ENCODE assay signal across 16 cellular contexts in genomic region chr2:171762879-171763573, GRCh38.
DNase-seq lines count a peak whose midpoint lies in the region; ATAC-seq, FAIRE-seq and TF ChIP-seq lines count a peak whose summit lies in the region.
"Had no signal": no experiment of that assay in that cellular context is flagged by ENCODE, and none has a peak within 500 bp of the region (broad histone marks: within the 10 kb centered on the region; RNA-seq: fewer than 3 reads in every experiment).

No MANE protein-coding gene starts in this region.

- FAIRE-seq in pancreas (lab: Jason Lieb, UNC) = no peak

- TF ChIP-seq CTCF in GM10266 (IDR thresholded peaks at IDR 0.05; ENCODE audit: control insufficient read depth, insufficient read depth, low read depth, missing control alignments) (no peak), pancreas (IDR thresholded peaks at IDR 0.05) (no peak), tibial artery (IDR thresholded peaks at IDR 0.05) (no peak)

- no peak for ATAC-seq in pancreas
- ATAC-seq: activated CD8-positive, alpha-beta T cell treated with anti-CD3 and anti-CD28 coated beads, Interleukin-2, amount 10 ng/mL, durations not matched to agents 7 days and 5 days; stimulated activated memory B cell treated with anti-CD40 and anti-IgM and Interleukin-4, amounts not matched to agents 10 μg/mL and 1 μg/mL and 100 μg/mL, for 72 hours had no signal

- intact Hi-C loops in pancreas (cut with DNase I) (no loop called here), tibial artery (cut with DNase I; ENCODE audit: low total_unique reads) (no loop called here)

- peaks cover 0 to 7% (median 0%) of the 10 kb centered on the region in 3 donors for H3K36me3 ChIP-seq in pancreas
- peaks cover 17 to 52% (median 44%) of the 10 kb centered on the region in 3 donors for H3K36me3 ChIP-seq in tibial artery

- H3K4me3 ChIP-seq in pancreas (no peak overlapping the region), tibial artery (no peak overlapping the region)
- H3K4me3 ChIP-seq: dorsolateral prefrontal cortex, hepatocyte, lung had no signal

- 98 to 100% methylated on average over 2 of the region's 2 CpGs for WGBS in pancreas, 2 donors

- no peaks in the 10 kb centered on the region for H3K4me1 ChIP-seq in pancreas
- H3K4me1 ChIP-seq in tibial artery = no peaks in the 10 kb centered on the region
- H3K4me1 ChIP-seq: parathyroid adenoma had no signal

- DNase-seq in AG08396 (ENCODE audit: low spot score) (peak; percentile 13), HK-2 (ENCODE audit: unreplicated experiment) (peak; percentile 5), amniotic epithelial cell (ENCODE audit: low read depth) (peak; percentile 25), glomerular visceral epithelial cell (ENCODE audit: extremely low spot score) (peak; percentile 33), NCI-H2029 treated with DMSO at 0.1 percent for 48 hours (lab: John Stamatoyannopoulos, UW) (no peak), GM10266 (ENCODE audit: extremely low spot score) (no peak), pancreas (no peak), tibial artery (no peak)
- DNase-seq: activated CD8-positive, alpha-beta T cell treated with anti-CD3 and anti-CD28 coated beads, Interleukin-2, amount 10 ng/mL, durations not matched to agents 7 days and 5 days; activated naive CD4-positive, alpha-beta T cell treated with anti-CD3 and anti-CD28 coated beads, Interleukin-2, amount 50 U/mL, for 16 hours; dorsolateral prefrontal cortex; NCI-H1694 treated with DMSO at 0.1 percent for 48 hours had no signal

- H3K27me3 ChIP-seq in pancreas (no peaks in the 10 kb centered on the region), tibial artery (no peaks in the 10 kb centered on the region)
- H3K27me3 ChIP-seq: dorsolateral prefrontal cortex, hepatocyte had no signal

- H3K27ac ChIP-seq in pancreas (no peak overlapping the region), tibial artery (no peak overlapping the region)
- H3K27ac ChIP-seq: hepatocyte, parathyroid adenoma had no signal

- H3K9me3 ChIP-seq in pancreas = no peaks in the 10 kb centered on the region
- no peaks in the 10 kb centered on the region for H3K9me3 ChIP-seq in tibial artery

Comparison
In these comparisons a context has a peak if more than half of its experiments do, and no peak if none do; other contexts are left out.
1. DNase-seq: peak in AG08396 (single experiment), HK-2 (single experiment), amniotic epithelial cell (single experiment) and glomerular visceral epithelial cell (single experiment); none in NCI-H2029 treated with DMSO at 0.1 percent for 48 hours (single experiment), GM10266 (single experiment), pancreas (0 of 6) and tibial artery (0 of 2).